Comparison of ENCODE assay signal across 24 cellular contexts in the genomic region with DNA sequence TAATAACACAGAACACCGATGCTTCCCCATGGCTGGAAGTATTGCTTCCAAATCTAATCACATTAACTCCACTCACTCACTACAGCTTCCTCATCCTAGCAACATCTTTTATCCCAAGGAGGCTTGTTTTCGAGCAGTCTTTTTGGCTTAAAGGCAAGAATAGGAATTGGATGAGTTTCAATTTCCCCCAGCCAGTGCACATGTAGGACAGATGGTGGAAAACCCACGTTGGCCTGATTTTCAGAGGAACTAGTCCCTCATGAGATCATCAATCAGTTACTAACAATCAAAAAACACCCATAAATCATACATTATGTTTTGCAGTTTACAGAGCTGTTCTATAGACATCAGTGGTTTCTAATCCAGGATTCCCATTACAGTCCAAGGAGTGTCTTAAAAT. TPM values are rescaled to one million over a fixed set of nuclear protein-coding genes. Genes with fewer than 3 reads are reported as not detected.
"Had no signal": no experiment of that assay in that cellular context is flagged by ENCODE, and none has a peak within 500 bp of the region (broad histone marks: within the 10 kb centered on the region; RNA-seq: fewer than 3 reads in every experiment).

No MANE protein-coding gene starts in this region.

- H3K36me3 Mint-ChIP-seq: activated naive CD4-positive, alpha-beta T cell treated with anti-CD3 and anti-CD28 coated beads, Interleukin-2, amount 50 U/mL, for 72 hours; naive B cell had no signal

- H3K9me3 Mint-ChIP-seq: activated naive CD4-positive, alpha-beta T cell treated with anti-CD3 and anti-CD28 coated beads, Interleukin-2, amount 50 U/mL, for 72 hours; activated T-cell treated with anti-CD3 and anti-CD28 coated beads, Interleukin-2, amount 50 U/mL, for 72 hours; naive B cell; neural crest cell; stimulated activated naive CD8-positive, alpha-beta T cell treated with anti-CD3 and anti-CD28 coated beads, Interleukin-15, Interleukin-2, amounts not matched to agents 100 ng/mL and 50 ng/mL, for 24 hours had no signal

- H3K4me3 Mint-ChIP-seq: activated T-cell treated with anti-CD3 and anti-CD28 coated beads, Interleukin-2, amount 50 U/mL, for 72 hours; neural crest cell; stimulated activated naive CD8-positive, alpha-beta T cell treated with anti-CD3 and anti-CD28 coated beads, Interleukin-15, Interleukin-2, amounts not matched to agents 100 ng/mL and 50 ng/mL, for 24 hours had no signal

- DNase-seq: activated CD4-positive, alpha-beta T cell treated with anti-CD3 and anti-CD28 coated beads, Interleukin-2, amount 50 U/mL, for 4 hours; activated gamma-delta T cell; activated T-cell treated with anti-CD3 and anti-CD28 coated beads, Interleukin-2, amount 50 U/mL, for 72 hours; adrenal gland; dermis blood vessel endothelial cell; effector memory CD4-positive, alpha-beta T cell; esophagus squamous epithelium; mesenchymal stem cell; mucosa of descending colon; naive B cell; transverse colon had no signal

- H3K9me3 ChIP-seq: adrenal gland, esophagus squamous epithelium, mucosa of descending colon, prostate gland, right atrium auricular region, suprapubic skin, transverse colon had no signal

- H3K27me3 ChIP-seq: adrenal gland, right atrium auricular region, suprapubic skin, transverse colon had no signal

- H3K4me1 ChIP-seq: adrenal gland, esophagus squamous epithelium, prostate gland, right atrium auricular region had no signal

- ATAC-seq: activated naive CD4-positive, alpha-beta T cell treated with anti-CD3 and anti-CD28 coated beads, Interleukin-2, amount 50 U/mL, for 72 hours; activated T-cell treated with anti-CD3 and anti-CD28 coated beads, Interleukin-2, amount 50 U/mL, for 72 hours; mucosa of descending colon had no signal

- H3K27ac ChIP-seq: adrenal gland, esophagus squamous epithelium, prostate gland, right atrium auricular region, suprapubic skin, transverse colon had no signal

- H3K4me3 ChIP-seq: adrenal gland, esophagus squamous epithelium, mucosa of descending colon, prostate gland, right atrium auricular region, suprapubic skin, transverse colon had no signal

- H3K4me1 Mint-ChIP-seq: naive B cell, neural crest cell had no signal

- H3K27ac Mint-ChIP-seq: activated naive CD4-positive, alpha-beta T cell treated with anti-CD3 and anti-CD28 coated beads, Interleukin-2, amount 50 U/mL, for 72 hours; activated T-cell treated with anti-CD3 and anti-CD28 coated beads, Interleukin-2, amount 50 U/mL, for 72 hours; naive B cell; stimulated activated naive CD8-positive, alpha-beta T cell treated with anti-CD3 and anti-CD28 coated beads, Interleukin-15, Interleukin-2, amounts not matched to agents 100 ng/mL and 50 ng/mL, for 24 hours had no signal

- H3K36me3 ChIP-seq: adrenal gland, esophagus squamous epithelium, prostate gland, right atrium auricular region, suprapubic skin, transverse colon had no signal

RNA-seq across cellular contexts. Expression of a gene that starts 48.5 kb away (rescaled TPM):
- total RNA-seq: activated CD8-positive, alpha-beta memory T cell treated with anti-CD3 and anti-CD28 coated beads for 36 hours; activated naive CD4-positive, alpha-beta T cell treated with anti-CD3 and anti-CD28 coated beads, Interleukin-2, amount 50 U/mL, for 72 hours; activated T-cell treated with anti-CD3 and anti-CD28 coated beads, Interleukin-2, amount 50 U/mL, for 72 hours; adrenal gland; astrocyte; dermis blood vessel endothelial cell; esophagus squamous epithelium; frontal cortex; kidney epithelial cell; mucosa of descending colon; neural crest cell; osteoblast; prostate gland; right atrium auricular region; skeletal muscle tissue; suprapubic skin; T-helper 2 cell treated with Interferon-gamma antibody and Interleukin-4, amounts not matched to agents 100 ng/mL and 5 ng/mL, for 36 hours; transverse colon had no signal
